1 cellular context compared by ENCODE assay signal in the genomic region with DNA sequence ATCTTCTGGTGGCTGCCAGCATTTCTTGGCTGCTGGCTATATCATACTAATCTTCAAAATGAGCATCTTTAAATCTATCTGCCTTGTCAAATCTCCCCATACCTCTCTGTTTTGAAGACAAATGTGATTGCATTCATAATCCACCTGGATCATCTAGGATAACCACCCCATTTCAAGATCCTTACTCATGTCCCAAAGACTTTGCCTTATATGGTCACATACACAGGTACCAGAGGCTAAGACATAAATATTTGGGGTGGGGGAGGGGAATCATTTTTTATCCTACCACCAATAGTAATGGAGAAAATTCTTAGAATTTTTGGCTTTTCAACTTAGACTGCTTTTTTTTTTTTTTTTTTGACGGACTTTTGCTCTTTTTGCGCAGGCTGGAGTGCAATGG.
TF ChIP-seq lines count a peak whose summit lies in the region.

No MANE protein-coding gene starts in this region.

TF ChIP-seq in HepG2, 621 proteins besides CTCF, POLR2A, EP300 and RAD21:
- TF ChIP-seq RBM22 (optimal IDR thresholded peaks at IDR 0.05; ENCODE audit: low read length) (no peak), SRF (IDR thresholded peaks at IDR 0.05; ENCODE audit: low read depth, low read length) (peak; percentile 58; the same call in 1 of the 2 replicates), CHD2 (IDR thresholded peaks at IDR 0.05; ENCODE audit: low read depth, low read length) (no peak)
